In the genomic region with DNA sequence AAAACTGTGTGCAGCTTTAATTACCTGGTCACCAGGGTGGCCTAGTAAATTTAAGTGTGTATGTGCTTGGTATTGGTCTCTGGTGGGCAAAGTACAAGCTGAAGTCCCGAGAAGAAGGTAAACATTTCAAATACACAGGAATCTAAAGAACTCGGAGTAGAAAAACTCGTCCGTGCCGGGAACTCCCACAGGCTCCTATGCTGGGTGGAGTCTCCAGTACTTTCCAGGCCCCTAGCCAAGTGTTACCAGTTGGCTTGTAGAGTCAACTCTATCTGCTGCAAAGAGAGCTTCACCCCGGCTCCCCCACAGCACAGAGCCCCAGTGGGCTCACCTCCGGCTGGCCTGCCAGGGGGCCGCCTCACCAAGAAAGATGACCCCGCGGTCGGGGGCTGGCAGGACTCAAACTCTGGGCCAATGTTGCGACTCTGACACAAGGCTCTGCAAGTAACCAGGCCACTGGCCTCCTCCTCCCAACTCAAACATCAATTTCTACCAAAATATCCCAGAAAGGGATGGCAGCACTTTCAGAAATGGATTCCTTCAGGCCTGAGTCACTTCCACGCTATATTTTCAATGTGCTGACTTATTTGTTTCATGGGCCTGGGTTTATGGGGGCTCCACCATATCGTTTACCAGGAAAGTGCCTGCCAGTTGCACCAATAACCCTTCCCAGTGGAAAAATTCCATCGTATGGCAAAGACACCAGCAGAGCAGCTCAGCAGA, we compare ENCODE assay signal across 15 cellular contexts.
DNase-seq lines count a peak whose midpoint lies in the region; ATAC-seq, FAIRE-seq and TF ChIP-seq lines count a peak whose summit lies in the region.
"Had no signal": no experiment of that assay in that cellular context is flagged by ENCODE, and none has a peak within 500 bp of the region (broad histone marks: within the 10 kb centered on the region; RNA-seq: fewer than 3 reads in every experiment).

No MANE protein-coding gene starts in this region.

- H3K27me3 ChIP-seq in gastroesophageal sphincter (no peaks in the 10 kb centered on the region), pancreas (no peaks in the 10 kb centered on the region)
- H3K27me3 ChIP-seq: BE2C, SJSA1 had no signal

- DNase-seq in pancreas (peak in 4 of 6 donors; percentile 34 to 71 (median 39)), NOMO-1 treated with dmso at 0.1 percent for 144 hours (lab: John Stamatoyannopoulos, UW; ENCODE audit: unreplicated experiment) (no peak), COLO668 (lab: John Stamatoyannopoulos, UW; ENCODE audit: unreplicated experiment) (no peak), SW 1271 (lab: John Stamatoyannopoulos, UW) (no peak)
- DNase-seq in stimulated activated CD4-positive, alpha-beta T cell treated with anti-CD3 and anti-CD28 coated beads, Interleukin-12 subunit alpha, Interleukin-12 subunit beta, amount 100 ng/mL, for 4 hours: no peak
- DNase-seq: activated CD8-positive, alpha-beta memory T cell treated with anti-CD3 and anti-CD28 coated beads, Interleukin-2, amount 50 U/mL, for 48 hours; BE2C; effector memory CD4-positive, alpha-beta T cell; naive B cell; NCI-H2081 treated with DMSO at 0.1 percent for 48 hours had no signal

- H3K36me3 ChIP-seq in gastroesophageal sphincter: peaks cover 0 to 40% of the 10 kb centered on the region in 2 donors
- H3K36me3 ChIP-seq in pancreas: no peaks in the 10 kb centered on the region
- H3K36me3 ChIP-seq: BE2C had no signal

- TF ChIP-seq CTCF in 22Rv1 (IDR thresholded peaks at IDR 0.05) (no peak), gastroesophageal sphincter (IDR thresholded peaks at IDR 0.05) (no peak), pancreas (IDR thresholded peaks at IDR 0.05) (no peak)

- H3K4me1 ChIP-seq in gastroesophageal sphincter (peaks cover 6 to 82% (median 37%) of the 10 kb centered on the region in 3 donors), pancreas (peaks cover 4 to 11% (median 9%) of the 10 kb centered on the region in 3 donors)
- H3K4me1 ChIP-seq: BE2C had no signal

- FAIRE-seq in pancreas (lab: Jason Lieb, UNC): no peak
- FAIRE-seq: GM12892 had no signal

- no peak for TF ChIP-seq EP300 in gastroesophageal sphincter (IDR thresholded peaks at IDR 0.05)

- WGBS in gastroesophageal sphincter (ENCODE audit: low coverage in 1 of 2), 2 donors: 2 to 43% methylated on average over 2 to 5 of the region's 15 CpGs
- WGBS in pancreas, 2 donors: 46 to 49% methylated on average over 15 of the region's 15 CpGs

- TF ChIP-seq POLR2A in gastroesophageal sphincter (IDR thresholded peaks at IDR 0.05): no peak

- intact Hi-C loops in pancreas (cut with DNase I): loop anchor here in 1 of 3 donors (5.0 kb wide), 1 partner anchor 261 kb away; no protein-coding TSS in a partner anchor

- H3K27ac ChIP-seq in 22Rv1: peak overlapping the region; percentile 24
- peak overlapping the region in 3 of 4 donors; percentile 77 to 93 (median 87) for H3K27ac ChIP-seq in gastroesophageal sphincter
- peak overlapping the region in 2 of 4 donors; percentile 23 to 56 for H3K27ac ChIP-seq in pancreas
- H3K27ac ChIP-seq: SJSA1 had no signal

- H3K9me3 ChIP-seq in gastroesophageal sphincter (no peaks in the 10 kb centered on the region), pancreas (no peaks in the 10 kb centered on the region)
- H3K9me3 ChIP-seq: BE2C, SJSA1 had no signal

- 0 out of 3 replicates have a peak, but pooled peaks have one; percentile 7 for ATAC-seq in SK-N-SH treated with all-trans-retinoic acid at 6 μM for 48 hours
- ATAC-seq in gastroesophageal sphincter: peak; percentile 70
- peak; percentile 74 to 89 (median 81) for ATAC-seq in pancreas

- H3K4me3 ChIP-seq in gastroesophageal sphincter: peak overlapping the region in 1 of 2 donors; percentile 0
- H3K4me3 ChIP-seq in pancreas: no peak overlapping the region
- H3K4me3 ChIP-seq: SJSA1 had no signal

TF ChIP-seq in SK-N-SH treated with all-trans-retinoic acid at 6 μM for 48 hours, 23 proteins besides CTCF, POLR2A, EP300 and RAD21:
- TF ChIP-seq ARNTL (CRISPR knock-in tag; IDR thresholded peaks at IDR 0.05; ENCODE audit: borderline replicate concordance, low read depth) (no peak), ZNF70 (CRISPR knock-in tag; IDR thresholded peaks at IDR 0.05) (no peak), TOX (CRISPR knock-in tag; IDR thresholded peaks at IDR 0.05; ENCODE audit: borderline replicate concordance) (no peak), BACH2 (CRISPR knock-in tag; IDR thresholded peaks at IDR 0.05; ENCODE audit: borderline replicate concordance) (no peak), ZNF8 (CRISPR knock-in tag; IDR thresholded peaks at IDR 0.05) (no peak), SNAI2 (CRISPR knock-in tag; IDR thresholded peaks at IDR 0.05) (no peak), GLIS3 (CRISPR knock-in tag; IDR thresholded peaks at IDR 0.05) (no peak), TCF4 (CRISPR knock-in tag; IDR thresholded peaks at IDR 0.05; ENCODE audit: borderline replicate concordance) (no peak), ESRRG (CRISPR knock-in tag; IDR thresholded peaks at IDR 0.05) (no peak), ZNF565 (CRISPR knock-in tag; conservative IDR thresholded peaks at IDR 0.05; ENCODE audit: low read depth) (no peak), ZC3H10 (CRISPR knock-in tag; IDR thresholded peaks at IDR 0.05) (no peak), ZFP30 (CRISPR knock-in tag; IDR thresholded peaks at IDR 0.05) (no peak), ISL1 (CRISPR knock-in tag; IDR thresholded peaks at IDR 0.05) (no peak), OSR1 (CRISPR knock-in tag; IDR thresholded peaks at IDR 0.05) (no peak), RARB (CRISPR knock-in tag; IDR thresholded peaks at IDR 0.05) (no peak), CSDC2 (CRISPR knock-in tag; IDR thresholded peaks at IDR 0.05) (no peak)
- TF ChIP-seq, protein P1, sequence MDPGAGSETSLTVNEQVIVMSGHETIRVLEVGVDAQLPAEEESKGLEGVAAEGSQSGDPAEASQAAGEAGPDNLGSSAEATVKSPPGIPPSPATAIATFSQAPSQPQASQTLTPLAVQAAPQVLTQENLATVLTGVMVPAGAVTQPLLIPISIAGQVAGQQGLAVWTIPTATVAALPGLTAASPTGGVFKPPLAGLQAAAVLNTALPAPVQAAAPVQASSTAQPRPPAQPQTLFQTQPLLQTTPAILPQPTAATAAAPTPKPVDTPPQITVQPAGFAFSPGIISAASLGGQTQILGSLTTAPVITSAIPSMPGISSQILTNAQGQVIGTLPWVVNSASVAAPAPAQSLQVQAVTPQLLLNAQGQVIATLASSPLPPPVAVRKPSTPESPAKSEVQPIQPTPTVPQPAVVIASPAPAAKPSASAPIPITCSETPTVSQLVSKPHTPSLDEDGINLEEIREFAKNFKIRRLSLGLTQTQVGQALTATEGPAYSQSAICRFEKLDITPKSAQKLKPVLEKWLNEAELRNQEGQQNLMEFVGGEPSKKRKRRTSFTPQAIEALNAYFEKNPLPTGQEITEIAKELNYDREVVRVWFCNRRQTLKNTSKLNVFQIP (CRISPR knock-in tag; IDR thresholded peaks at IDR 0.05; ENCODE audit: borderline replicate concordance, low read depth): no peak
- TF ChIP-seq, protein P2, sequence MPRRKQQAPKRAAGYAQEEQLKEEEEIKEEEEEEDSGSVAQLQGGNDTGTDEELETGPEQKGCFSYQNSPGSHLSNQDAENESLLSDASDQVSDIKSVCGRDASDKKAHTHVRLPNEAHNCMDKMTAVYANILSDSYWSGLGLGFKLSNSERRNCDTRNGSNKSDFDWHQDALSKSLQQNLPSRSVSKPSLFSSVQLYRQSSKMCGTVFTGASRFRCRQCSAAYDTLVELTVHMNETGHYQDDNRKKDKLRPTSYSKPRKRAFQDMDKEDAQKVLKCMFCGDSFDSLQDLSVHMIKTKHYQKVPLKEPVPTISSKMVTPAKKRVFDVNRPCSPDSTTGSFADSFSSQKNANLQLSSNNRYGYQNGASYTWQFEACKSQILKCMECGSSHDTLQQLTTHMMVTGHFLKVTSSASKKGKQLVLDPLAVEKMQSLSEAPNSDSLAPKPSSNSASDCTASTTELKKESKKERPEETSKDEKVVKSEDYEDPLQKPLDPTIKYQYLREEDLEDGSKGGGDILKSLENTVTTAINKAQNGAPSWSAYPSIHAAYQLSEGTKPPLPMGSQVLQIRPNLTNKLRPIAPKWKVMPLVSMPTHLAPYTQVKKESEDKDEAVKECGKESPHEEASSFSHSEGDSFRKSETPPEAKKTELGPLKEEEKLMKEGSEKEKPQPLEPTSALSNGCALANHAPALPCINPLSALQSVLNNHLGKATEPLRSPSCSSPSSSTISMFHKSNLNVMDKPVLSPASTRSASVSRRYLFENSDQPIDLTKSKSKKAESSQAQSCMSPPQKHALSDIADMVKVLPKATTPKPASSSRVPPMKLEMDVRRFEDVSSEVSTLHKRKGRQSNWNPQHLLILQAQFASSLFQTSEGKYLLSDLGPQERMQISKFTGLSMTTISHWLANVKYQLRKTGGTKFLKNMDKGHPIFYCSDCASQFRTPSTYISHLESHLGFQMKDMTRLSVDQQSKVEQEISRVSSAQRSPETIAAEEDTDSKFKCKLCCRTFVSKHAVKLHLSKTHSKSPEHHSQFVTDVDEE (CRISPR knock-in tag; IDR thresholded peaks at IDR 0.05): no peak
- TF ChIP-seq, protein P3, sequence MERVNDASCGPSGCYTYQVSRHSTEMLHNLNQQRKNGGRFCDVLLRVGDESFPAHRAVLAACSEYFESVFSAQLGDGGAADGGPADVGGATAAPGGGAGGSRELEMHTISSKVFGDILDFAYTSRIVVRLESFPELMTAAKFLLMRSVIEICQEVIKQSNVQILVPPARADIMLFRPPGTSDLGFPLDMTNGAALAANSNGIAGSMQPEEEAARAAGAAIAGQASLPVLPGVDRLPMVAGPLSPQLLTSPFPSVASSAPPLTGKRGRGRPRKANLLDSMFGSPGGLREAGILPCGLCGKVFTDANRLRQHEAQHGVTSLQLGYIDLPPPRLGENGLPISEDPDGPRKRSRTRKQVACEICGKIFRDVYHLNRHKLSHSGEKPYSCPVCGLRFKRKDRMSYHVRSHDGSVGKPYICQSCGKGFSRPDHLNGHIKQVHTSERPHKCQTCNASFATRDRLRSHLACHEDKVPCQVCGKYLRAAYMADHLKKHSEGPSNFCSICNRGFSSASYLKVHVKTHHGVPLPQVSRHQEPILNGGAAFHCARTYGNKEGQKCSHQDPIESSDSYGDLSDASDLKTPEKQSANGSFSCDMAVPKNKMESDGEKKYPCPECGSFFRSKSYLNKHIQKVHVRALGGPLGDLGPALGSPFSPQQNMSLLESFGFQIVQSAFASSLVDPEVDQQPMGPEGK (CRISPR knock-in tag; IDR thresholded peaks at IDR 0.05; ENCODE audit: borderline replicate concordance): no peak

Comparison
In these comparisons a context has a peak if more than half of its experiments do, and no peak if none do; other contexts are left out.
1. ATAC-seq: peak in every context shown above with its lines; median percentile 81 in pancreas; 70 in gastroesophageal sphincter; 7 in SK-N-SH treated with all-trans-retinoic acid at 6 μM for 48 hours.
2. DNase-seq: peak in pancreas (4 of 6); none in NOMO-1 treated with dmso at 0.1 percent for 144 hours (single experiment), COLO668 (single experiment), stimulated activated CD4-positive, alpha-beta T cell treated with anti-CD3 and anti-CD28 coated beads, Interleukin-12 subunit alpha, Interleukin-12 subunit beta, amount 100 ng/mL, for 4 hours (single experiment) and SW 1271 (0 of 2).